14 cellular contexts compared by ENCODE assay signal in the genomic region with DNA sequence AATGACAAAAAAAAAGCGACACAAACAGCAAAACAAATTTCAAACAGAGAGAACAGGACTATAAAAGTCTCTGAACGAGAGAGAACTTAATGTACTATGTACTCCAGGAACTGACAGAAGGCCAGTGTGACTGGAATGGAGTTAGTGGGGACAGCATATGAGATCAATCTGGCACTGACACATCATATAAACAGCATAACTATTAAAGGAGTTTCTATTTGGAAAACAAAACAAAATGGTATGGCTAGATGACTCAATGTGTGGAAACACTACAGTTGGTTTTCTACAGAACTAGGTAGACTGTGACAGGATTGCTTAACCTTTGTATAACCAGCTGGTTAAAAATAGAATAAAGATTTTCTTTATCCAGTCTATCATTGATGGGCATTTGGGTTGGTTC.
DNase-seq lines count a peak whose midpoint lies in the region; ATAC-seq and TF ChIP-seq lines count a peak whose summit lies in the region.
"Had no signal": no experiment of that assay in that cellular context is flagged by ENCODE, and none has a peak within 500 bp of the region (broad histone marks: within the 10 kb centered on the region; RNA-seq: fewer than 3 reads in every experiment).

No MANE protein-coding gene starts in this region.

- H3K9me3 Mint-ChIP-seq in activated CD8-positive, alpha-beta T cell treated with anti-CD3 and anti-CD28 coated beads for 36 hours, result no peaks in the 10 kb centered on the region
- H3K9me3 Mint-ChIP-seq in activated CD8-positive, alpha-beta T cell treated with anti-CD3 and anti-CD28 coated beads, Interleukin-2, amount 10 ng/mL, durations not matched to agents 7 days and 5 days (ENCODE audit: insufficient read depth), result no peaks in the 10 kb centered on the region
- H3K9me3 Mint-ChIP-seq in activated T-helper 1 cell treated with anti-CD3 and anti-CD28 coated beads, Interleukin-12 subunit alpha, Interleukin-12 subunit beta, Interleukin-2, Interleukin-4 antibody, amounts not matched to agents 30 ng/mL and 10 ng/mL and 1 ng/mL, durations not matched to agents 14 hours and 24 hours and 36 hours, result no peaks in the 10 kb centered on the region

- no peaks in the 10 kb centered on the region for H3K27me3 Mint-ChIP-seq in activated CD8-positive, alpha-beta T cell treated with anti-CD3 and anti-CD28 coated beads for 36 hours
- no peaks in the 10 kb centered on the region for H3K27me3 Mint-ChIP-seq in activated CD8-positive, alpha-beta T cell treated with anti-CD3 and anti-CD28 coated beads, Interleukin-2, amount 10 ng/mL, durations not matched to agents 7 days and 5 days (ENCODE audit: low read depth)
- H3K27me3 Mint-ChIP-seq in activated T-helper 1 cell treated with anti-CD3 and anti-CD28 coated beads, Interleukin-12 subunit alpha, Interleukin-12 subunit beta, Interleukin-2, Interleukin-4 antibody, amounts not matched to agents 30 ng/mL and 10 ng/mL and 1 ng/mL, durations not matched to agents 14 hours and 24 hours and 36 hours (ENCODE audit: insufficient read depth), result no peaks in the 10 kb centered on the region

- intact Hi-C loops in activated CD8-positive, alpha-beta T cell treated with anti-CD3 and anti-CD28 coated beads for 36 hours (cut with micrococcal nuclease), result no loop called here
- intact Hi-C loops in activated T-helper 1 cell treated with anti-CD3 and anti-CD28 coated beads, Interleukin-12 subunit alpha, Interleukin-12 subunit beta, Interleukin-2, Interleukin-4 antibody, amounts not matched to agents 30 ng/mL and 10 ng/mL and 1 ng/mL, durations not matched to agents 14 hours and 24 hours and 36 hours (cut with micrococcal nuclease), result loop anchor here (1.0 kb wide), 1 partner anchor 8 kb away; no protein-coding TSS in a partner anchor

- H3K4me1 ChIP-seq in foreskin keratinocyte (no peaks in the 10 kb centered on the region), suprapubic skin (peaks cover 34% of the 10 kb centered on the region), HAP-1 (peaks cover 15% of the 10 kb centered on the region)

- no peak for DNase-seq in activated CD8-positive, alpha-beta T cell treated with anti-CD3 and anti-CD28 coated beads for 36 hours
- DNase-seq in activated CD8-positive, alpha-beta T cell treated with anti-CD3 and anti-CD28 coated beads, Interleukin-2, amount 10 ng/mL, durations not matched to agents 7 days and 5 days, result no peak
- no peak for DNase-seq in activated T-helper 1 cell treated with anti-CD3 and anti-CD28 coated beads, Interleukin-12 subunit alpha, Interleukin-12 subunit beta, Interleukin-2, Interleukin-4 antibody, amounts not matched to agents 30 ng/mL and 10 ng/mL and 1 ng/mL, durations not matched to agents 14 hours and 24 hours and 36 hours (ENCODE audit: low spot score)
- peak; percentile 10 to 41 for DNase-seq in foreskin keratinocyte
- no peak for DNase-seq in suprapubic skin (ENCODE audit: low spot score in 2 of 2)
- DNase-seq in HAP-1 (ENCODE audit: low spot score in 2 of 2), result no peak
- DNase-seq in NCI-H524 treated with DMSO at 0.1 percent for 48 hours (lab: John Stamatoyannopoulos, UW), result no peak
- DNase-seq: amniotic stem cell, BE2C, glutamatergic neuron, NCI-H1092 treated with DMSO at 0.1 percent for 48 hours, Peyer's patch had no signal

- H3K36me3 Mint-ChIP-seq in activated CD8-positive, alpha-beta T cell treated with anti-CD3 and anti-CD28 coated beads for 36 hours (ENCODE audit: low read depth), result peaks cover 18% of the 10 kb centered on the region
- peaks cover 6% of the 10 kb centered on the region for H3K36me3 Mint-ChIP-seq in activated CD8-positive, alpha-beta T cell treated with anti-CD3 and anti-CD28 coated beads, Interleukin-2, amount 10 ng/mL, durations not matched to agents 7 days and 5 days (ENCODE audit: low read depth)
- peaks cover 9% of the 10 kb centered on the region for H3K36me3 Mint-ChIP-seq in activated T-helper 1 cell treated with anti-CD3 and anti-CD28 coated beads, Interleukin-12 subunit alpha, Interleukin-12 subunit beta, Interleukin-2, Interleukin-4 antibody, amounts not matched to agents 30 ng/mL and 10 ng/mL and 1 ng/mL, durations not matched to agents 14 hours and 24 hours and 36 hours (ENCODE audit: low read depth)

- CTCF ChIA-PET in activated CD8-positive, alpha-beta T cell treated with anti-CD3 and anti-CD28 coated beads for 36 hours (lab: Charles Lee), result interaction anchor here (1.1 to 1.5 kb wide), 2 partner anchors 14 to 174 kb away, joined by 3 read pairs; no protein-coding TSS in a partner anchor
- CTCF ChIA-PET in activated CD8-positive, alpha-beta T cell treated with anti-CD3 and anti-CD28 coated beads, Interleukin-2, amount 10 ng/mL, durations not matched to agents 7 days and 5 days (lab: Charles Lee), result interaction anchor here (0.6 to 1.0 kb wide), 2 partner anchors 11 to 54 kb away, joined by 3 read pairs; no protein-coding TSS in a partner anchor

- TF ChIP-seq EP300 in suprapubic skin (IDR thresholded peaks at IDR 0.05), result no peak

- peaks cover 42% of the 10 kb centered on the region for H3K4me1 Mint-ChIP-seq in activated CD8-positive, alpha-beta T cell treated with anti-CD3 and anti-CD28 coated beads for 36 hours (ENCODE audit: low read depth)
- H3K4me1 Mint-ChIP-seq in activated CD8-positive, alpha-beta T cell treated with anti-CD3 and anti-CD28 coated beads, Interleukin-2, amount 10 ng/mL, durations not matched to agents 7 days and 5 days (ENCODE audit: low read depth), result peaks cover 22% of the 10 kb centered on the region
- peaks cover 46% of the 10 kb centered on the region for H3K4me1 Mint-ChIP-seq in activated T-helper 1 cell treated with anti-CD3 and anti-CD28 coated beads, Interleukin-12 subunit alpha, Interleukin-12 subunit beta, Interleukin-2, Interleukin-4 antibody, amounts not matched to agents 30 ng/mL and 10 ng/mL and 1 ng/mL, durations not matched to agents 14 hours and 24 hours and 36 hours (ENCODE audit: low read depth)

- 75% methylated on average over 2 of the region's 2 CpGs for WGBS in suprapubic skin

- POLR2A ChIA-PET in activated CD8-positive, alpha-beta T cell treated with anti-CD3 and anti-CD28 coated beads for 36 hours (lab: Charles Lee), result interaction anchor here (1.0 kb wide), 1 partner anchor 11 kb away, joined by 4 read pairs; no protein-coding TSS in a partner anchor
- POLR2A ChIA-PET in activated CD8-positive, alpha-beta T cell treated with anti-CD3 and anti-CD28 coated beads, Interleukin-2, amount 10 ng/mL, durations not matched to agents 7 days and 5 days (lab: Charles Lee), result no interaction called here

- H3K27ac ChIP-seq in foreskin keratinocyte, result no peak overlapping the region
- H3K27ac ChIP-seq in suprapubic skin, result peak overlapping the region; percentile 67

- H3K36me3 ChIP-seq in suprapubic skin (no peaks in the 10 kb centered on the region), HAP-1 (replicated peaks) (no peaks in the 10 kb centered on the region)
- H3K36me3 ChIP-seq: BE2C, Peyer's patch had no signal

- H3K9me3 ChIP-seq in suprapubic skin (no peaks in the 10 kb centered on the region), HAP-1 (no peaks in the 10 kb centered on the region)
- H3K9me3 ChIP-seq: BE2C, Peyer's patch had no signal

- no peak for TF ChIP-seq POLR2A in suprapubic skin (IDR thresholded peaks at IDR 0.05)

- in situ Hi-C loops in HAP-1 (cut with MboI; ENCODE audit: low sequenced_read_pairs), result no loop called here

- H3K27me3 ChIP-seq in foreskin keratinocyte, result no peaks in the 10 kb centered on the region
- no peaks in the 10 kb centered on the region for H3K27me3 ChIP-seq in suprapubic skin
- no peaks in the 10 kb centered on the region for H3K27me3 ChIP-seq in HAP-1 (ENCODE audit: low read depth)
- H3K27me3 ChIP-seq: BE2C, Peyer's patch had no signal

- ATAC-seq in activated CD8-positive, alpha-beta T cell treated with anti-CD3 and anti-CD28 coated beads for 36 hours, result peak; percentile 29
- no peak for ATAC-seq in activated CD8-positive, alpha-beta T cell treated with anti-CD3 and anti-CD28 coated beads, Interleukin-2, amount 10 ng/mL, durations not matched to agents 7 days and 5 days
- ATAC-seq in foreskin keratinocyte (no peak), HG02981 (IDR thresholded peaks at IDR 0.05; ENCODE audit: unreplicated experiment) (no peak)
- ATAC-seq: GM12878 had no signal

- H3K4me3 ChIP-seq in suprapubic skin (no peak overlapping the region), HAP-1 (no peak overlapping the region)
- H3K4me3 ChIP-seq: GM12878, Peyer's patch had no signal

- no peak for TF ChIP-seq CTCF in activated CD8-positive, alpha-beta T cell treated with anti-CD3 and anti-CD28 coated beads for 36 hours (IDR thresholded peaks at IDR 0.05)
- TF ChIP-seq CTCF in foreskin keratinocyte (conservative IDR thresholded peaks at IDR 0.05), result no peak
- TF ChIP-seq CTCF in suprapubic skin (IDR thresholded peaks at IDR 0.05), result no peak

- peak overlapping the region; percentile 49 for H3K27ac Mint-ChIP-seq in activated CD8-positive, alpha-beta T cell treated with anti-CD3 and anti-CD28 coated beads for 36 hours
- H3K27ac Mint-ChIP-seq in activated CD8-positive, alpha-beta T cell treated with anti-CD3 and anti-CD28 coated beads, Interleukin-2, amount 10 ng/mL, durations not matched to agents 7 days and 5 days, result no peak overlapping the region
- H3K27ac Mint-ChIP-seq in activated T-helper 1 cell treated with anti-CD3 and anti-CD28 coated beads, Interleukin-12 subunit alpha, Interleukin-12 subunit beta, Interleukin-2, Interleukin-4 antibody, amounts not matched to agents 30 ng/mL and 10 ng/mL and 1 ng/mL, durations not matched to agents 14 hours and 24 hours and 36 hours, result peak overlapping the region; percentile 38

- no peak overlapping the region for H3K4me3 Mint-ChIP-seq in activated CD8-positive, alpha-beta T cell treated with anti-CD3 and anti-CD28 coated beads for 36 hours
- H3K4me3 Mint-ChIP-seq in activated CD8-positive, alpha-beta T cell treated with anti-CD3 and anti-CD28 coated beads, Interleukin-2, amount 10 ng/mL, durations not matched to agents 7 days and 5 days, result no peak overlapping the region
- H3K4me3 Mint-ChIP-seq in activated T-helper 1 cell treated with anti-CD3 and anti-CD28 coated beads, Interleukin-12 subunit alpha, Interleukin-12 subunit beta, Interleukin-2, Interleukin-4 antibody, amounts not matched to agents 30 ng/mL and 10 ng/mL and 1 ng/mL, durations not matched to agents 14 hours and 24 hours and 36 hours, result no peak overlapping the region

Comparison
In these comparisons a context has a peak if more than half of its experiments do, and no peak if none do; other contexts are left out.
1. DNase-seq: peak in foreskin keratinocyte (2 of 2); none in activated CD8-positive, alpha-beta T cell treated with anti-CD3 and anti-CD28 coated beads for 36 hours (single experiment), activated CD8-positive, alpha-beta T cell treated with anti-CD3 and anti-CD28 coated beads, Interleukin-2, amount 10 ng/mL, durations not matched to agents 7 days and 5 days (single experiment), activated T-helper 1 cell treated with anti-CD3 and anti-CD28 coated beads, Interleukin-12 subunit alpha, Interleukin-12 subunit beta, Interleukin-2, Interleukin-4 antibody, amounts not matched to agents 30 ng/mL and 10 ng/mL and 1 ng/mL, durations not matched to agents 14 hours and 24 hours and 36 hours (single experiment), suprapubic skin (0 of 2), HAP-1 (0 of 2) and NCI-H524 treated with DMSO at 0.1 percent for 48 hours (single experiment).